1 cellular context compared by ENCODE assay signal in the genomic region with DNA sequence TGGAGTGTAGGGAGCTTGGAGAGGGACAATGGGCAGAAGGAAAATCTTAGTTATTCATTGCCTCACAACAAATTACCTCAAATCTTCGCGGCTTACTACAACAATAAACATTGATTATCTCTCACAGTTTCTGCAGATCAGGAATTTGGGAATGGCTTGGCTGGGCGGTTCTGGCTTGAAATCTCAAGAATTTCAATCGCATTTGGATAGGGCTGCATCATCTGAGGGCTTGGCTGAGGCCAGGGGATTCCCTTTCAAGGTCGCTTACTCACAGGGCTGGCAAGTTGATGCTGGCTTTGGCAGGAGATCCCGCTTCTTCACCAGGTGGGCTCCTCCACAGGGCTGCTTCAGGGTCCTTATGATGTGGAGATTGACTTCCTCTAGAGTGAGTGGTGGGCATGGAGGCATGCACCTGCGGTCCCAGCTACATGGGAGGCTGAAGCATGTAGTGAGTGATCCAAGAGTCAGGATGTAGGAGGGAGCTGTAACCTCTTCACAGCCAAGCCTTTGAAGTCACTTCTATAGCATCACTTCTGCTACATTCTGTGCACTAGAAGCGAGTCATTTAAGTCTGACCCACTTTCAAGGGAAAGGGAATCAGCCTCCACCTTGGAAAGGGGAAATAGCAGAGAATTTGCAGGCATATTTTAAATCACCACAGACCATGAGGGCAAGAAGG.
TF ChIP-seq lines count a peak whose summit lies in the region.

No MANE protein-coding gene starts in this region.

TF ChIP-seq in A549, 52 proteins besides CTCF, POLR2A, EP300 and RAD21:
- no peak for TF ChIP-seq PBX3 (IDR thresholded peaks at IDR 0.05)
- TF ChIP-seq MYC (IDR thresholded peaks at IDR 0.05; ENCODE audit: borderline replicate concordance, low read length), result no peak
- no peak for TF ChIP-seq TFCP2L1 (CRISPR knock-in tag; IDR thresholded peaks at IDR 0.05)
- no peak for TF ChIP-seq SREBF2 (IDR thresholded peaks at IDR 0.05)
- TF ChIP-seq CHD2 (IDR thresholded peaks at IDR 0.05; ENCODE audit: low read length, partially characterized antibody), result no peak
- no peak for TF ChIP-seq ESRRA (IDR thresholded peaks at IDR 0.05; ENCODE audit: borderline replicate concordance, low read length)
- no peak for TF ChIP-seq EHMT2 (IDR thresholded peaks at IDR 0.05; ENCODE audit: low read depth)
- TF ChIP-seq, protein P1, sequence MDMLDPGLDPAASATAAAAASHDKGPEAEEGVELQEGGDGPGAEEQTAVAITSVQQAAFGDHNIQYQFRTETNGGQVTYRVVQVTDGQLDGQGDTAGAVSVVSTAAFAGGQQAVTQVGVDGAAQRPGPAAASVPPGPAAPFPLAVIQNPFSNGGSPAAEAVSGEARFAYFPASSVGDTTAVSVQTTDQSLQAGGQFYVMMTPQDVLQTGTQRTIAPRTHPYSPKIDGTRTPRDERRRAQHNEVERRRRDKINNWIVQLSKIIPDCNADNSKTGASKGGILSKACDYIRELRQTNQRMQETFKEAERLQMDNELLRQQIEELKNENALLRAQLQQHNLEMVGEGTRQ (IDR thresholded peaks at IDR 0.05), result no peak
- no peak for TF ChIP-seq ZNF302 (CRISPR knock-in tag; IDR thresholded peaks at IDR 0.05)
- no peak for TF ChIP-seq HDAC2 (IDR thresholded peaks at IDR 0.05)
- TF ChIP-seq, protein P2, sequence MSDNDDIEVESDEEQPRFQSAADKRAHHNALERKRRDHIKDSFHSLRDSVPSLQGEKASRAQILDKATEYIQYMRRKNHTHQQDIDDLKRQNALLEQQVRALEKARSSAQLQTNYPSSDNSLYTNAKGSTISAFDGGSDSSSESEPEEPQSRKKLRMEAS (IDR thresholded peaks at IDR 0.05), result no peak
- no peak for TF ChIP-seq ZFP36 (IDR thresholded peaks at IDR 0.05; ENCODE audit: borderline replicate concordance, partially characterized antibody)
- no peak for TF ChIP-seq POLR2AphosphoS2 (conservative IDR thresholded peaks at IDR 0.05; ENCODE audit: low read length)
- TF ChIP-seq KDM1A (IDR thresholded peaks at IDR 0.05; ENCODE audit: low read depth), result no peak
- TF ChIP-seq FOXS1 (CRISPR knock-in tag; IDR thresholded peaks at IDR 0.05), result no peak
- TF ChIP-seq NFE2L2 (conservative IDR thresholded peaks at IDR 0.05; ENCODE audit: low read length), result no peak
